ENCODE assay signal across 7 cellular contexts in the genomic region with DNA sequence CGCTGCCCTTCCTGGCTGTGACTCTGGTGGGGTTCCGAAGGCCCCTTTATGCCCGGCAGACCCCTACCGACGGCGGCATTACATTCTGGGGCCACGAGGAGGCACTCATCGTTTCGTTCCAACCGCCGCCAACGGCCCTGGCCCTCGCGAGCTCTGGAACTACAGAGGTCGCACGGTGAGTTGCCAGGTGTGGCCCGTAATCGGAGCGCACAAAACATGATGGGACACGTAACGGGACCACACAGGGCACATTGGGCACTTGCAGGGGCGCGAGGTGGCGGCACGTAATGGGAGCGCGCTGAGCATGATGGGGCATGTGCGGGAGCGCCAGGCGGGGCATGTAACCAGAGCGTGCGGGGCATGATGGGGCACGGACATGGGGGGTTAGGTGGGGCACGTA. TPM values are rescaled to one million over a fixed set of nuclear protein-coding genes. Genes with fewer than 3 reads are reported as not detected.
DNase-seq lines count a peak whose midpoint lies in the region; ATAC-seq and TF ChIP-seq lines count a peak whose summit lies in the region.
"Not testable (repeated sequence)": the region's sequence is repeated elsewhere in the genome, so short reads cannot be mapped to it uniquely, and the experiment has no call there.

A gene (plus strand): TSS at position 301 of the 400 bp plus-strand sequence. CDS start 3,305 bp downstream, outside the sequence.

- TF ChIP-seq CTCF in GM23338 (conservative IDR thresholded peaks at IDR 0.05; ENCODE audit: low read depth in 2 of 2); colonic mucosa (IDR thresholded peaks at IDR 0.05); glutamatergic neuron (IDR thresholded peaks at IDR 0.05; ENCODE audit: partially characterized antibody, unreplicated experiment); mesothelial cell of epicardium (IDR thresholded peaks at IDR 0.05; ENCODE audit: unreplicated experiment); progenitor cell of endocrine pancreas (IDR thresholded peaks at IDR 0.05; ENCODE audit: unreplicated experiment): not testable (repeated sequence)

- not testable (repeated sequence) for H3K9ac ChIP-seq in colonic mucosa (ENCODE audit: low read depth in 2 of 2, low read length in 2 of 2)

- H3K4me2 ChIP-seq in GM23338: not testable (repeated sequence)

- H3K4me1 Mint-ChIP-seq in GM23338; glutamatergic neuron (ENCODE audit: low read depth, unreplicated experiment); mesothelial cell of epicardium; progenitor cell of endocrine pancreas (ENCODE audit: low read depth): not testable (repeated sequence)

- not testable (repeated sequence) for H3K4me3 ChIP-seq in GM23338, colonic mucosa

- H3K4me3 Mint-ChIP-seq in GM23338; glutamatergic neuron (ENCODE audit: unreplicated experiment); mesothelial cell of epicardium; progenitor cell of endocrine pancreas (ENCODE audit: low read depth): not testable (repeated sequence)

- not testable (repeated sequence) for H3K27ac ChIP-seq in GM23338 (ENCODE audit: low read depth); colonic mucosa

- ATAC-seq in GM23338: peak; percentile 4; the same call in 1 of the 3 replicates

- not testable (repeated sequence) for H3K27me3 Mint-ChIP-seq in GM23338 (ENCODE audit: insufficient read depth, low read depth, poor library complexity); glutamatergic neuron (ENCODE audit: unreplicated experiment); mesothelial cell of epicardium (ENCODE audit: low read depth); progenitor cell of endocrine pancreas

- H3K79me2 ChIP-seq in GM23338 (replicated peaks; ENCODE audit: insufficient read depth): not testable (repeated sequence)

- H3K36me3 Mint-ChIP-seq in GM23338 (ENCODE audit: low read depth); glutamatergic neuron (ENCODE audit: unreplicated experiment); mesothelial cell of epicardium; progenitor cell of endocrine pancreas (ENCODE audit: insufficient read depth): not testable (repeated sequence)

- not testable (repeated sequence) for H3K9me3 Mint-ChIP-seq in GM23338; glutamatergic neuron (ENCODE audit: unreplicated experiment); mesothelial cell of epicardium; progenitor cell of endocrine pancreas (ENCODE audit: low read depth)

- H4K20me1 ChIP-seq in GM23338 (replicated peaks; ENCODE audit: insufficient read depth): not testable (repeated sequence)

- DNase-seq in GM23338 (ENCODE audit: low spot score); glutamatergic neuron; mesothelial cell of epicardium (ENCODE audit: low spot score in 2 of 2, unreplicated experiment in 2 of 2); progenitor cell of endocrine pancreas (ENCODE audit: low spot score, unreplicated experiment): not testable (repeated sequence)
- DNase-seq in activated CD8-positive, alpha-beta memory T cell treated with anti-CD3 and anti-CD28 coated beads, Interleukin-2, amount 50 U/mL, for 48 hours: peak; percentile 22
- DNase-seq in colonic mucosa: peak; percentile 8

- H2AFZ ChIP-seq in GM23338: not testable (repeated sequence)

- not testable (repeated sequence) for H3K4me1 ChIP-seq in GM23338 (ENCODE audit: insufficient read depth); colonic mucosa

- not testable (repeated sequence) for H3K27ac Mint-ChIP-seq in GM23338; glutamatergic neuron (ENCODE audit: unreplicated experiment); mesothelial cell of epicardium; progenitor cell of endocrine pancreas

- H3K9me3 ChIP-seq in colonic mucosa: not testable (repeated sequence)

- H3K27me3 ChIP-seq in GM23338 (ENCODE audit: insufficient read depth); colonic mucosa: not testable (repeated sequence)

- intact Hi-C loops in T-helper 1 cell treated with Interleukin-12 subunit alpha and Interleukin-12 subunit beta and Interleukin-4 antibody, amounts not matched to agents 30 ng/mL and 1 ng/mL, for 36 hours (cut with micrococcal nuclease); colonic mucosa (cut with DNase I): not testable (repeated sequence)

- not testable (repeated sequence) for H3K36me3 ChIP-seq in GM23338 (ENCODE audit: insufficient read depth); colonic mucosa

- H3K9me2 ChIP-seq in GM23338 (ENCODE audit: insufficient read depth): not testable (repeated sequence)

- H3F3A ChIP-seq in GM23338 (replicated peaks; ENCODE audit: low read depth): not testable (repeated sequence)

RNA-seq across cellular contexts. Expression of the gene that starts here (rescaled TPM):
- 0.31 and 0.54 TPM in 2 replicates for total RNA-seq in GM23338 (2014; rRNA removed; shearing (Covaris generic))
- 0.96 and 1.2 TPM in 2 replicates for polyA plus RNA-seq in GM23338 (2016; fragmentation: Nextera tagmentation; extraction: Ambion mirVana)
- total RNA-seq in T-helper 1 cell treated with Interleukin-12 subunit alpha and Interleukin-12 subunit beta and Interleukin-4 antibody, amounts not matched to agents 30 ng/mL and 1 ng/mL, for 36 hours: 11.5 and 12.4 TPM in 2 replicates
- total RNA-seq in colonic mucosa (1 to 10 TPM; 1.1 to 2.1 TPM), glutamatergic neuron (ENCODE audit: unreplicated experiment) (11.2 TPM), mesothelial cell of epicardium (14.8 to 17.0 TPM (median 15.7 TPM) in 3 replicates), progenitor cell of endocrine pancreas (10.2 and 11.3 TPM in 2 replicates)
